Comparison of ENCODE assay signal across 12 cellular contexts in the genomic region with DNA sequence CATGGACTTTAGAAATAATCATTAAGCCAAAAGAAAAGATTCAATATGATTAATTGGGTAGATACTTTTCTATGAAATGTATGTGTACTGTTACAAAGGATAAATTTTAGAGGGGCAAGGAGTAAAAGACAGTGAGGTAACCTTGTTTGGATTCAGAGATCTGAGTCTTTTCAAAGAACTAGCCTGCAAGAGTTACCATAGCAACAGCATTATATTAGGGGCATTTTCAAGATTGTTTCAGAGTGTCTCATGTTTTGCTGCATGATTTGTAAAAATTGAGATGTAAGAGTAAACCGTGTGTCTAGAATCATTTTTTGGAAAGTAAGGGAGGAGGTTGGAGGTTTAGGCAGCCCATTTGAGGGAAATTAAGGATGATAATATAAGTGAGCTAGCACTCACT.
A peak's percentile ranks its signal among the peaks of the same experiment; 100 is the strongest.
DNase-seq lines count a peak whose midpoint lies in the region; FAIRE-seq and TF ChIP-seq lines count a peak whose summit lies in the region.
"Had no signal": no experiment of that assay in that cellular context is flagged by ENCODE, and none has a peak within 500 bp of the region (broad histone marks: within the 10 kb centered on the region; RNA-seq: fewer than 3 reads in every experiment).

No MANE protein-coding gene starts in this region.

- H3K36me3 Mint-ChIP-seq in astrocyte (ENCODE audit: low read depth, unreplicated experiment): peaks cover 1% of the 10 kb centered on the region

- H3K4me1 ChIP-seq in astrocyte (ENCODE audit: insufficient read depth, low read length): peaks cover 14% of the 10 kb centered on the region

- H4K20me1 ChIP-seq in astrocyte (ENCODE audit: insufficient read depth, low read length): no peaks in the 10 kb centered on the region

- H3K9ac ChIP-seq in astrocyte (ENCODE audit: low read length): peak overlapping the region; percentile 44

- H3K79me2 ChIP-seq in astrocyte (ENCODE audit: insufficient read depth, low read length): no peaks in the 10 kb centered on the region

- peaks cover 18% of the 10 kb centered on the region for H3K4me1 Mint-ChIP-seq in astrocyte (ENCODE audit: low read depth, unreplicated experiment)

- in situ Hi-C loops in KBM-7 (cut with MboI; ENCODE audit: low pct_unique_long_range_greater_than_20kb, low sequenced_read_pairs): no loop called here

- H3K27me3 ChIP-seq in astrocyte (ENCODE audit: insufficient read depth, low read length): no peaks in the 10 kb centered on the region

- no peaks in the 10 kb centered on the region for H3K36me3 ChIP-seq in astrocyte (ENCODE audit: insufficient read depth, low read length)

- DNase-seq in NCI-H748 (lab: John Stamatoyannopoulos, UW; ENCODE audit: unreplicated experiment) (peak; percentile 17), NCI-H748 treated with DMSO at 0.1 percent for 48 hours (lab: John Stamatoyannopoulos, UW) (no peak), astrocyte (ENCODE audit: low read depth) (peak; percentile 85), hepatic stellate cell (ENCODE audit: low spot score) (peak; percentile 45), urothelium cell line (ENCODE audit: low spot score) (peak; percentile 4), KBM-7 (no peak), HuH-7 (ENCODE audit: low spot score) (no peak)
- no peak for DNase-seq in activated CD4-positive, alpha-beta T cell treated with anti-CD3 and anti-CD28 coated beads for 4 hours
- DNase-seq: ACHN, PC-3, T1000 had no signal

- peak overlapping the region; percentile 58 for H3K27ac Mint-ChIP-seq in astrocyte (ENCODE audit: unreplicated experiment)
- H3K27ac Mint-ChIP-seq: progenitor cell of endocrine pancreas had no signal

- H2AFZ ChIP-seq in astrocyte (ENCODE audit: low read depth, low read length): no peak overlapping the region

- H3K27me3 Mint-ChIP-seq in astrocyte (ENCODE audit: low read depth, unreplicated experiment): no peaks in the 10 kb centered on the region
- H3K27me3 Mint-ChIP-seq: progenitor cell of endocrine pancreas had no signal

- no peaks in the 10 kb centered on the region for H3K9me3 Mint-ChIP-seq in astrocyte (ENCODE audit: unreplicated experiment)

- H3K4me3 ChIP-seq in astrocyte (ENCODE audit: insufficient read depth, low read depth, low read length): no peak overlapping the region

- no peak for FAIRE-seq in astrocyte (lab: Jason Lieb, UNC)
- FAIRE-seq in urothelium cell line (lab: Jason Lieb, UNC): no peak

- TF ChIP-seq CTCF in astrocyte (IDR thresholded peaks at IDR 0.05; ENCODE audit: insufficient read depth, low read depth, low read length): no peak

- peak overlapping the region; percentile 62 for H3K27ac ChIP-seq in astrocyte (ENCODE audit: low read depth, low read length)

- no peaks in the 10 kb centered on the region for H3K9me3 ChIP-seq in astrocyte (ENCODE audit: insufficient read depth, low read depth, low read length)

- peak overlapping the region; percentile 43 for H3K4me2 ChIP-seq in astrocyte (ENCODE audit: low read length)

- H3K4me3 Mint-ChIP-seq in astrocyte (ENCODE audit: unreplicated experiment): peak overlapping the region; percentile 36

Comparison
In these comparisons a context has a peak if more than half of its experiments do, and no peak if none do; other contexts are left out.
1. DNase-seq: peak in NCI-H748 (single experiment), astrocyte (single experiment), hepatic stellate cell (single experiment) and urothelium cell line (single experiment); none in NCI-H748 treated with DMSO at 0.1 percent for 48 hours (single experiment), KBM-7 (single experiment), activated CD4-positive, alpha-beta T cell treated with anti-CD3 and anti-CD28 coated beads for 4 hours (0 of 2) and HuH-7 (single experiment).